ENCODE assay signal across 26 cellular contexts in genomic region chr1:74690909-74691308, GRCh38. TPM values are rescaled to one million over a fixed set of nuclear protein-coding genes. Genes with fewer than 3 reads are reported as not detected.
"Had no signal": no experiment of that assay in that cellular context is flagged by ENCODE, and none has a peak within 500 bp of the region (broad histone marks: within the 10 kb centered on the region; RNA-seq: fewer than 3 reads in every experiment).

No MANE protein-coding gene starts in this region.

- H3K9me3 Mint-ChIP-seq: activated naive CD8-positive, alpha-beta T cell treated with anti-CD3 and anti-CD28 coated beads for 36 hours; activated T-helper 1 cell treated with anti-CD3 and anti-CD28 coated beads, Interleukin-12 subunit alpha, Interleukin-12 subunit beta, Interleukin-2, Interleukin-4 antibody, amounts not matched to agents 30 ng/mL and 10 ng/mL and 1 ng/mL, durations not matched to agents 14 hours and 24 hours and 36 hours; dendritic cell treated with granulocyte-macrophage colony-stimulating factor and Interleukin-4, amounts not matched to agents 40 ng/mL and 50 ng/mL, for 4 days; mesothelial cell of epicardium; natural killer cell treated with Interleukin-12 subunit alpha and Interleukin-12 subunit beta and Interleukin-15 and Interleukin-18, amount 100 ng/mL, for 72 hours; stimulated activated naive CD8-positive, alpha-beta T cell treated with anti-CD3 and anti-CD28 coated beads, Interleukin-15, amount 100 ng/mL, for 72 hours had no signal

- H3K4me3 ChIP-seq: cardiac muscle cell, gastroesophageal sphincter, heart left ventricle, smooth muscle cell, suprapubic skin, transverse colon, vagina had no signal

- H3K4me1 ChIP-seq: heart left ventricle, parathyroid adenoma, suprapubic skin, vagina had no signal

- H3K9me3 ChIP-seq: gastroesophageal sphincter, heart left ventricle, suprapubic skin, transverse colon, vagina had no signal

- DNase-seq: activated CD4-positive, alpha-beta T cell treated with anti-CD3 and anti-CD28 coated beads for 36 hours; activated CD4-positive, alpha-beta T cell treated with anti-CD3 and anti-CD28 coated beads, Interleukin-2, amount 50 U/mL, for 48 hours; activated naive CD8-positive, alpha-beta T cell treated with anti-CD3 and anti-CD28 coated beads for 36 hours; activated T-cell treated with anti-CD3 and anti-CD28 coated beads for 4 hours; amygdala; effector CD8-positive, alpha-beta T cell; heart left ventricle; kidney; stimulated activated CD4-positive, alpha-beta T cell treated with anti-CD3 and anti-CD28 coated beads, Interleukin-4, amount 100 ng/mL, for 1 hour; stimulated activated naive CD8-positive, alpha-beta T cell treated with anti-CD3 and anti-CD28 coated beads, Interleukin-15, amount 100 ng/mL, for 72 hours; transverse colon had no signal

- H3K4me3 Mint-ChIP-seq: activated CD4-positive, alpha-beta T cell treated with anti-CD3 and anti-CD28 coated beads for 36 hours; activated naive CD8-positive, alpha-beta T cell treated with anti-CD3 and anti-CD28 coated beads for 36 hours; activated T-helper 1 cell treated with anti-CD3 and anti-CD28 coated beads, Interleukin-12 subunit alpha, Interleukin-12 subunit beta, Interleukin-2, Interleukin-4 antibody, amounts not matched to agents 30 ng/mL and 10 ng/mL and 1 ng/mL, durations not matched to agents 14 hours and 24 hours and 36 hours; dendritic cell treated with granulocyte-macrophage colony-stimulating factor and Interleukin-4, amounts not matched to agents 40 ng/mL and 50 ng/mL, for 4 days; mesothelial cell of epicardium; natural killer cell treated with Interleukin-12 subunit alpha and Interleukin-12 subunit beta and Interleukin-15 and Interleukin-18, amount 100 ng/mL, for 72 hours; stimulated activated naive CD8-positive, alpha-beta T cell treated with anti-CD3 and anti-CD28 coated beads, Interleukin-15, amount 100 ng/mL, for 72 hours had no signal

- H3K27me3 ChIP-seq: cardiac muscle cell, gastroesophageal sphincter, heart left ventricle, suprapubic skin, transverse colon, vagina had no signal

- H3K27me3 Mint-ChIP-seq: activated CD4-positive, alpha-beta T cell treated with anti-CD3 and anti-CD28 coated beads for 36 hours; dendritic cell treated with granulocyte-macrophage colony-stimulating factor and Interleukin-4, amounts not matched to agents 40 ng/mL and 50 ng/mL, for 4 days; natural killer cell treated with Interleukin-12 subunit alpha and Interleukin-12 subunit beta and Interleukin-15 and Interleukin-18, amount 100 ng/mL, for 72 hours had no signal

- ATAC-seq: activated CD4-positive, alpha-beta T cell treated with anti-CD3 and anti-CD28 coated beads for 36 hours; esophagus mucosa; gastroesophageal sphincter; heart left ventricle; natural killer cell treated with Interleukin-12 subunit alpha and Interleukin-12 subunit beta and Interleukin-15 and Interleukin-18, amount 100 ng/mL, for 72 hours; sciatic nerve; stimulated activated naive CD8-positive, alpha-beta T cell treated with anti-CD3 and anti-CD28 coated beads, Interleukin-15, amount 100 ng/mL, for 72 hours had no signal

- H3K36me3 ChIP-seq: cardiac muscle cell, gastroesophageal sphincter, heart left ventricle, suprapubic skin, transverse colon, vagina had no signal

- H3K36me3 Mint-ChIP-seq: activated naive CD8-positive, alpha-beta T cell treated with anti-CD3 and anti-CD28 coated beads for 36 hours; mesothelial cell of epicardium; natural killer cell treated with Interleukin-12 subunit alpha and Interleukin-12 subunit beta and Interleukin-15 and Interleukin-18, amount 100 ng/mL, for 72 hours; WTC11 had no signal

- H3K27ac Mint-ChIP-seq: activated CD4-positive, alpha-beta T cell treated with anti-CD3 and anti-CD28 coated beads for 36 hours; activated naive CD8-positive, alpha-beta T cell treated with anti-CD3 and anti-CD28 coated beads for 36 hours; activated T-helper 1 cell treated with anti-CD3 and anti-CD28 coated beads, Interleukin-12 subunit alpha, Interleukin-12 subunit beta, Interleukin-2, Interleukin-4 antibody, amounts not matched to agents 30 ng/mL and 10 ng/mL and 1 ng/mL, durations not matched to agents 14 hours and 24 hours and 36 hours; dendritic cell treated with granulocyte-macrophage colony-stimulating factor and Interleukin-4, amounts not matched to agents 40 ng/mL and 50 ng/mL, for 4 days; mesothelial cell of epicardium; natural killer cell treated with Interleukin-12 subunit alpha and Interleukin-12 subunit beta and Interleukin-15 and Interleukin-18, amount 100 ng/mL, for 72 hours had no signal

- H3K4me1 Mint-ChIP-seq: activated CD4-positive, alpha-beta T cell treated with anti-CD3 and anti-CD28 coated beads for 36 hours; activated naive CD8-positive, alpha-beta T cell treated with anti-CD3 and anti-CD28 coated beads for 36 hours; mesothelial cell of epicardium; stimulated activated naive CD8-positive, alpha-beta T cell treated with anti-CD3 and anti-CD28 coated beads, Interleukin-15, amount 100 ng/mL, for 72 hours had no signal

- H3K27ac ChIP-seq: cardiac muscle cell, gastroesophageal sphincter, heart left ventricle, parathyroid adenoma, suprapubic skin, transverse colon, vagina had no signal

RNA-seq across cellular contexts. Expression of gene ERICH3, which starts 17.3 kb away (rescaled TPM):
- total RNA-seq: activated CD4-positive, alpha-beta T cell treated with anti-CD3 and anti-CD28 coated beads for 36 hours; activated naive CD8-positive, alpha-beta T cell treated with anti-CD3 and anti-CD28 coated beads for 36 hours; activated T-helper 1 cell treated with anti-CD3 and anti-CD28 coated beads, Interleukin-12 subunit alpha, Interleukin-12 subunit beta, Interleukin-2, Interleukin-4 antibody, amounts not matched to agents 30 ng/mL and 10 ng/mL and 1 ng/mL, durations not matched to agents 14 hours and 24 hours and 36 hours; chondrocyte; esophagus mucosa; lung microvascular endothelial cell; mesothelial cell of epicardium; natural killer cell treated with Interleukin-12 subunit alpha and Interleukin-12 subunit beta and Interleukin-15 and Interleukin-18, amount 100 ng/mL, for 72 hours; smooth muscle cell; suprapubic skin had no signal

RNA-seq across cellular contexts. Expression of gene CRYZ, which starts 41.9 kb away (rescaled TPM):
- total RNA-seq: smooth muscle cell had no signal

RNA-seq across cellular contexts. Expression of gene TYW3, which starts 42.0 kb away (rescaled TPM):
- total RNA-seq: smooth muscle cell had no signal
